9 cellular contexts compared by ENCODE assay signal in genomic region chr11:86244063-86244521, GRCh38. TPM values are rescaled to one million over a fixed set of nuclear protein-coding genes. Genes with fewer than 3 reads are reported as not detected.
DNase-seq lines count a peak whose midpoint lies in the region; ATAC-seq and TF ChIP-seq lines count a peak whose summit lies in the region.
"Had no signal": no experiment of that assay in that cellular context is flagged by ENCODE, and none has a peak within 500 bp of the region (broad histone marks: within the 10 kb centered on the region; RNA-seq: fewer than 3 reads in every experiment).

No MANE protein-coding gene starts in this region.

- in situ Hi-C loops in Panc1 (cut with HindIII; ENCODE audit: low pct_unique_long_range_greater_than_20kb, low sequenced_read_pairs): no loop called here

- intact Hi-C loops in Panc1 (cut with micrococcal nuclease; ENCODE audit: unreplicated experiment) (no loop called here), left cardiac atrium (cut with DNase I) (loop anchor here in 1 of 2 donors (10.0 kb wide), 1 partner anchor 389 kb away; the partner anchor contains the start of gene CCDC83), prostate gland (cut with DNase I) (no loop called here), vagina (cut with DNase I) (no loop called here)

- H3K27me3 ChIP-seq in BE2C (peaks cover 28% of the 10 kb centered on the region), Panc1 (ENCODE audit: control insufficient read depth, insufficient read depth, low read length) (peaks cover 5% of the 10 kb centered on the region; the same call in 1 of the 2 replicates), prostate gland (replicated peaks; ENCODE audit: insufficient read depth) (no peaks in the 10 kb centered on the region), vagina (no peaks in the 10 kb centered on the region)

- H3K36me3 Mint-ChIP-seq in activated naive CD4-positive, alpha-beta T cell treated with anti-CD3 and anti-CD28 coated beads, Interleukin-2, amount 50 U/mL, for 72 hours: peaks cover 12 to 18% of the 10 kb centered on the region in 2 donors

- CTCF ChIA-PET in Panc1 (lab: Charles Lee): no interaction called here

- no peak for TF ChIP-seq POLR2A in prostate gland (IDR thresholded peaks at IDR 0.05)
- no peak for TF ChIP-seq POLR2A in vagina (IDR thresholded peaks at IDR 0.05)

- no peaks in the 10 kb centered on the region for H3K9me3 Mint-ChIP-seq in activated naive CD4-positive, alpha-beta T cell treated with anti-CD3 and anti-CD28 coated beads, Interleukin-2, amount 50 U/mL, for 72 hours
- H3K9me3 Mint-ChIP-seq: activated naive CD4-positive, alpha-beta T cell treated with anti-CD3 and anti-CD28 coated beads, Interleukin-2, amount 50 U/mL, for 24 hours had no signal

- no peaks in the 10 kb centered on the region for H3K9me3 ChIP-seq in BE2C
- H3K9me3 ChIP-seq in Panc1 (ENCODE audit: control insufficient read depth, insufficient read depth, low read depth, low read length): no peaks in the 10 kb centered on the region
- no peaks in the 10 kb centered on the region for H3K9me3 ChIP-seq in prostate gland
- H3K9me3 ChIP-seq in vagina: no peaks in the 10 kb centered on the region

- no peak overlapping the region for H3K27ac Mint-ChIP-seq in activated naive CD4-positive, alpha-beta T cell treated with anti-CD3 and anti-CD28 coated beads, Interleukin-2, amount 50 U/mL, for 72 hours
- H3K27ac Mint-ChIP-seq: activated naive CD4-positive, alpha-beta T cell treated with anti-CD3 and anti-CD28 coated beads, Interleukin-2, amount 50 U/mL, for 24 hours had no signal

- H3K27ac ChIP-seq in Panc1 (ENCODE audit: low read length): peak overlapping the region; percentile 96
- H3K27ac ChIP-seq in prostate gland: peak overlapping the region; percentile 98 to 99
- H3K27ac ChIP-seq in vagina: peak overlapping the region; percentile 98

- H3K4me1 ChIP-seq in BE2C: no peaks in the 10 kb centered on the region; the same call in 1 of the 2 replicates
- H3K4me1 ChIP-seq in Panc1 (ENCODE audit: control insufficient read depth, insufficient read depth, low read length): peaks cover 33% of the 10 kb centered on the region
- no peaks in the 10 kb centered on the region for H3K4me1 ChIP-seq in prostate gland (replicated peaks)
- peaks cover 42% of the 10 kb centered on the region for H3K4me1 ChIP-seq in vagina

- 1% methylated on average over 18 of the region's 18 CpGs for WGBS in prostate gland

- peak; percentile 87 for DNase-seq in BE2C
- DNase-seq in Panc1 (ENCODE audit: low read depth, low spot score): no peak
- DNase-seq in activated naive CD4-positive, alpha-beta T cell treated with anti-CD3 and anti-CD28 coated beads, Interleukin-2, amount 50 U/mL, for 72 hours (ENCODE audit: low spot score in 2 of 2): no peak
- DNase-seq in left cardiac atrium: peak; percentile 90
- peak; percentile 80 for DNase-seq in prostate gland (ENCODE audit: low spot score)
- no peak for DNase-seq in vagina (ENCODE audit: extremely low spot score in 2 of 2)

- peak; percentile 47 for ATAC-seq in GM18508 (IDR thresholded peaks at IDR 0.05; ENCODE audit: insufficient read depth, unreplicated experiment)
- peak; percentile 61 for ATAC-seq in HG02973 (IDR thresholded peaks at IDR 0.05; ENCODE audit: unreplicated experiment)
- peak; percentile 90 for ATAC-seq in Panc1
- peak; percentile 69 to 72 for ATAC-seq in activated naive CD4-positive, alpha-beta T cell treated with anti-CD3 and anti-CD28 coated beads, Interleukin-2, amount 50 U/mL, for 72 hours
- ATAC-seq in left cardiac atrium: peak; percentile 92 to 93

- H3K4me3 ChIP-seq in BE2C (ENCODE audit: low read depth, low read length): peak overlapping the region; percentile 91
- peak overlapping the region; percentile 71 to 97 for H3K4me3 ChIP-seq in Panc1 (ENCODE audit: low read depth in 2 of 2, low read length in 2 of 2)
- H3K4me3 ChIP-seq in prostate gland: peak overlapping the region; percentile 89 to 91
- H3K4me3 ChIP-seq in vagina: peak overlapping the region; percentile 59 to 90

- H3K36me3 ChIP-seq in BE2C: no peaks in the 10 kb centered on the region
- H3K36me3 ChIP-seq in Panc1 (ENCODE audit: control insufficient read depth, insufficient read depth, low read length): peaks cover 3% of the 10 kb centered on the region; the same call in 1 of the 2 replicates
- no peaks in the 10 kb centered on the region for H3K36me3 ChIP-seq in prostate gland
- H3K36me3 ChIP-seq in vagina: peaks cover 0 to 3% of the 10 kb centered on the region in 2 donors

- BruUV-seq in Panc1 (replicated peaks; lab: Mats Ljungman, UMichigan): no TSS peak

- POLR2A ChIA-PET in Panc1 (lab: Charles Lee): no interaction called here

- TF ChIP-seq CTCF in BE2C (IDR thresholded peaks at IDR 0.05; ENCODE audit: low read depth, low read length) (no peak), Panc1 (IDR thresholded peaks at IDR 0.05) (no peak), prostate gland (IDR thresholded peaks at IDR 0.05) (no peak), vagina (IDR thresholded peaks at IDR 0.05) (no peak)

RNA-seq across cellular contexts. Expression of gene EED, which starts 0.5 kb away (rescaled TPM):
- polyA plus RNA-seq in BE2C (2012; ENCODE audit: insufficient read depth, insufficient read length, low read depth): 15.4 TPM
- total RNA-seq in Panc1 (2021; ENCODE audit: unreplicated experiment): 29.0 TPM
- polyA plus RNA-seq in Panc1 (2012; ENCODE audit: insufficient read length): 19.7 TPM
- 100 to 1,000 TPM in 1 of 2 donors, 10 to 100 TPM in 1; 55.1 to 104 TPM for total RNA-seq in activated naive CD4-positive, alpha-beta T cell treated with anti-CD3 and anti-CD28 coated beads, Interleukin-2, amount 50 U/mL, for 72 hours
- total RNA-seq in left cardiac atrium: 10 to 100 TPM; 14.3 to 14.8 TPM
- 10 to 100 TPM; 18.1 to 20.9 TPM for total RNA-seq in prostate gland
- total RNA-seq in vagina: 29.7 TPM

RNA-seq across cellular contexts. Expression of gene HIKESHI, which starts 57.9 kb away (rescaled TPM):
- polyA plus RNA-seq in BE2C (2012; ENCODE audit: insufficient read depth, insufficient read length, low read depth): 45.5 TPM
- total RNA-seq in Panc1 (2021; ENCODE audit: unreplicated experiment) (61.3 TPM), left cardiac atrium (10 to 100 TPM; 39.0 to 41.2 TPM), prostate gland (10 to 100 TPM; 29.4 to 38.9 TPM), vagina (25.0 TPM)
- polyA plus RNA-seq in Panc1 (2012; ENCODE audit: insufficient read length): 42.4 TPM
- total RNA-seq in activated naive CD4-positive, alpha-beta T cell treated with anti-CD3 and anti-CD28 coated beads, Interleukin-2, amount 50 U/mL, for 72 hours: 10 to 100 TPM; 41.5 to 47.8 TPM

Comparison
In these comparisons a context has a peak if more than half of its experiments do, and no peak if none do; other contexts are left out.
1. DNase-seq: peak in BE2C (single experiment), left cardiac atrium (single experiment) and prostate gland (single experiment); none in Panc1 (single experiment), activated naive CD4-positive, alpha-beta T cell treated with anti-CD3 and anti-CD28 coated beads, Interleukin-2, amount 50 U/mL, for 72 hours (0 of 2) and vagina (0 of 2).
2. Peak in every context shown above with its lines, with median percentiles within 50 percentile points of each other: H3K4me3 ChIP-seq, ATAC-seq and H3K27ac ChIP-seq.